ENCODE assay signal across 8 cellular contexts in the genomic region with DNA sequence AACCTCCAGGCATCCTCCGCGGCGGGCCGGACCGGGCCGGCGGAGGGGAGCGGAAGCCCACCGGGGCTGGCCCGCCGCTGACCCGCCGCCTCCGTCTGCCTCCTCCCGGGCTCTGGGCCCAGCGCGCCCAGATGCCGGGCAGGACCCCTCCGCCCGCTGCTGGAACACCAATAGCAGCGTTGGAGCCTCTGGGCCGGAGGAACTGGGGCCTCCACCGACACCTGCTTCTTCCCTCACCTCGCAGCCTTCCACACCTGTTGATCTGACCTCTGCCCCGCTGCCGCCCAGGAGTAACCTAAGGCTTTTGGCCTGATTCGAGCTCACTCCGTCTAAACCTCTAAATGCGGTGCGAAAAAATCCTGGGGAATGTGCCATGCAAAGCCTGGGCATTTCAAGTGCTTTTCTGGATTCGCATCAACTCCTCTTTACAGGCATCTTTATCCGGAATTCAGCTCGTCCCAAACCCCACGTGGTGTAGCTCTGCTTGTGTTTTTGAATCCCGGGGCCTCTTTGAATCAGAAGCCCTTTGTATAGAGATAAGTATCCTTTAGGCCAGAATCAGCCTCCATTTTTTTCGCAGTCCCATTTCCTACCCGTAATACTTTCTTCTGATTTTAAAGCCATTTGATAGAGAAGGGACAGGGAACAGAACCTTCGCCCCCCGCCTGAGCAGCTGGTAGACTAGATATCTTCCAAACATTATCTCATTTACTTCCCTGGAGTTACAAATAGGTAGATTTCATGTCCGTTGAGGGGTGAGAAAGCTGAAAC. TPM values are rescaled to one million over a fixed set of nuclear protein-coding genes. Genes with fewer than 3 reads are reported as not detected.
DNase-seq lines count a peak whose midpoint lies in the region; ATAC-seq and FAIRE-seq lines count a peak whose summit lies in the region.

No MANE protein-coding gene starts in this region.

- no peaks in the 10 kb centered on the region for H3K9me3 ChIP-seq in MG63
- H3K9me3 ChIP-seq in small intestine (ENCODE audit: control insufficient read depth, low read depth), result no peaks in the 10 kb centered on the region

- FAIRE-seq in small intestine (lab: Jason Lieb, UNC), result no peak

- DNase-seq in stimulated activated CD4-positive, alpha-beta T cell treated with anti-CD3 and anti-CD28 coated beads, Interleukin-4, amount 100 ng/mL, for 1 hour, result peak; percentile 2
- DNase-seq in stimulated activated CD4-positive, alpha-beta T cell treated with anti-CD3 and anti-CD28 coated beads, Interleukin-4, amount 100 ng/mL, for 24 hours, result no peak
- DNase-seq in MG63 (peak; percentile 45), anterior cingulate cortex (lab: John Stamatoyannopoulos, UW) (peak in 48 of 58 donors; percentile 10 to 86 (median 62)), inferior parietal cortex (ENCODE audit: extremely low spot score) (peak; percentile 77), small intestine (peak; percentile 74), DMS153 treated with DMSO at 0.1 percent for 48 hours (lab: John Stamatoyannopoulos, UW; ENCODE audit: unreplicated experiment) (no peak)

- H3K4me3 ChIP-seq in MG63 (peak overlapping the region; percentile 91), small intestine (ENCODE audit: low read depth in 1 of 2, low read length in 2 of 2) (peak overlapping the region; percentile 61 to 81)

- H3K36me3 ChIP-seq in MG63, result peaks cover 11% of the 10 kb centered on the region
- no peaks in the 10 kb centered on the region for H3K36me3 ChIP-seq in small intestine (ENCODE audit: control insufficient read depth in 2 of 2, insufficient read depth in 2 of 2, low read length in 2 of 2)

- ATAC-seq in HG02852 (IDR thresholded peaks at IDR 0.05; ENCODE audit: unreplicated experiment), result no peak

- H3K27me3 ChIP-seq in MG63, result no peaks in the 10 kb centered on the region
- peaks cover 0 to 2% of the 10 kb centered on the region in 2 donors for H3K27me3 ChIP-seq in small intestine (ENCODE audit: control insufficient read depth in 2 of 2, insufficient read depth in 2 of 2, low read length in 2 of 2)

- H3K27ac ChIP-seq in small intestine (ENCODE audit: low read depth in 1 of 2, low read length in 1 of 2), result peak overlapping the region; percentile 97

- peaks cover 0 to 4% of the 10 kb centered on the region in 2 donors for H3K4me1 ChIP-seq in small intestine (ENCODE audit: control insufficient read depth in 2 of 2, insufficient read depth in 1 of 2, low read depth in 1 of 2, low read length in 1 of 2)

- WGBS in small intestine, 3 donors, result 5 to 13% (median 10%) methylated on average over 33 to 40 of the region's 40 CpGs

RNA-seq across cellular contexts. Expression of a gene that starts 0.7 kb away (rescaled TPM):
- total RNA-seq in MG63 (2014; rRNA removed; shearing (Covaris generic); ENCODE audit: low replicate concordance), result 129 and 169 TPM in 2 replicates
- 100 to 1,000 TPM in 2 of 3 donors, 10 to 100 TPM in 1; 58.9 to 155 (median 132) TPM for polyA plus RNA-seq in small intestine

Comparison
In these comparisons a context has a peak if more than half of its experiments do, and no peak if none do; other contexts are left out.
1. DNase-seq: peak in stimulated activated CD4-positive, alpha-beta T cell treated with anti-CD3 and anti-CD28 coated beads, Interleukin-4, amount 100 ng/mL, for 1 hour (single experiment), MG63 (single experiment), anterior cingulate cortex (48 of 58), inferior parietal cortex (single experiment) and small intestine (single experiment); none in stimulated activated CD4-positive, alpha-beta T cell treated with anti-CD3 and anti-CD28 coated beads, Interleukin-4, amount 100 ng/mL, for 24 hours (single experiment) and DMS153 treated with DMSO at 0.1 percent for 48 hours (single experiment).